ENCODE assay signal across 14 cellular contexts in genomic region chr12:26953447-26953846, GRCh38. TPM values are rescaled to one million over a fixed set of nuclear protein-coding genes. Genes with fewer than 3 reads are reported as not detected.
DNase-seq lines count a peak whose midpoint lies in the region; ATAC-seq and TF ChIP-seq lines count a peak whose summit lies in the region.
"Had no signal": no experiment of that assay in that cellular context is flagged by ENCODE, and none has a peak within 500 bp of the region (broad histone marks: within the 10 kb centered on the region; RNA-seq: fewer than 3 reads in every experiment).

No MANE protein-coding gene starts in this region.

- TF ChIP-seq CTCF in DND-41 (IDR thresholded peaks at IDR 0.05; ENCODE audit: borderline replicate concordance, extremely low read depth, low read length, poor library complexity, severe bottlenecking) (no peak), OCI-LY1 (IDR thresholded peaks at IDR 0.05; ENCODE audit: low read length) (no peak), fibroblast of mammary gland (conservative IDR thresholded peaks at IDR 0.05; ENCODE audit: control insufficient read depth, insufficient read depth, low read depth, low read length) (no peak), neural progenitor cell (IDR thresholded peaks at IDR 0.05) (no peak), WERI-Rb-1 (IDR thresholded peaks at IDR 0.05; ENCODE audit: low read depth, low read length) (no peak)

- no peak overlapping the region for H2AFZ ChIP-seq in DND-41 (ENCODE audit: low read depth, low read length)
- H2AFZ ChIP-seq in OCI-LY1 (ENCODE audit: low read length), result no peak overlapping the region
- no peak overlapping the region for H2AFZ ChIP-seq in neural progenitor cell (replicated peaks)

- no peak overlapping the region for H3K4me3 ChIP-seq in DND-41 (ENCODE audit: low read depth in 1 of 2, low read length in 2 of 2)
- no peak overlapping the region for H3K4me3 ChIP-seq in OCI-LY1 (ENCODE audit: low read depth, low read length, poor library complexity, severe bottlenecking)
- H3K4me3 ChIP-seq in fibroblast of mammary gland (ENCODE audit: control insufficient read depth, low read depth, low read length), result no peak overlapping the region
- H3K4me3 ChIP-seq in neural progenitor cell, result no peak overlapping the region
- H3K4me3 ChIP-seq in WERI-Rb-1 (ENCODE audit: low read depth, low read length), result no peak overlapping the region
- H3K4me3 ChIP-seq: SJSA1 had no signal

- peaks cover 18% of the 10 kb centered on the region; the same call in 1 of the 2 replicates for H4K20me1 ChIP-seq in DND-41 (ENCODE audit: insufficient read depth, low read length)
- H4K20me1 ChIP-seq in OCI-LY1 (ENCODE audit: insufficient read depth, low read length), result no peaks in the 10 kb centered on the region
- peaks cover 3% of the 10 kb centered on the region for H4K20me1 ChIP-seq in neural progenitor cell (ENCODE audit: low read depth)

- H3K4me1 Mint-ChIP-seq in neural progenitor cell, result no peaks in the 10 kb centered on the region
- H3K4me1 Mint-ChIP-seq in activated naive CD4-positive, alpha-beta T cell treated with anti-CD3 and anti-CD28 coated beads for 36 hours (ENCODE audit: low read depth), result peaks cover 39% of the 10 kb centered on the region

- no peaks in the 10 kb centered on the region for H3K27me3 Mint-ChIP-seq in neural progenitor cell (ENCODE audit: insufficient read depth, low read depth)
- H3K27me3 Mint-ChIP-seq in activated naive CD4-positive, alpha-beta T cell treated with anti-CD3 and anti-CD28 coated beads for 36 hours (ENCODE audit: low read depth), result no peaks in the 10 kb centered on the region

- H3K79me2 ChIP-seq in DND-41 (ENCODE audit: insufficient read depth, low read length) (peaks cover 81% of the 10 kb centered on the region), OCI-LY1 (ENCODE audit: insufficient read depth, low read length) (peaks cover 55% of the 10 kb centered on the region), neural progenitor cell (ENCODE audit: low read depth) (peaks cover 59% of the 10 kb centered on the region)

- CTCF ChIA-PET in activated naive CD4-positive, alpha-beta T cell treated with anti-CD3 and anti-CD28 coated beads for 36 hours (lab: Charles Lee), result interaction anchor here (0.6 kb wide), 1 partner anchor 786 kb away, joined by 3 read pairs; no protein-coding TSS in a partner anchor

- H3K27me3 ChIP-seq in DND-41 (ENCODE audit: insufficient read depth, low read length, poor library complexity) (no peaks in the 10 kb centered on the region), OCI-LY1 (ENCODE audit: insufficient read depth, low read length) (no peaks in the 10 kb centered on the region), neural progenitor cell (no peaks in the 10 kb centered on the region), WERI-Rb-1 (ENCODE audit: insufficient read depth, low read depth, severe bottlenecking) (no peaks in the 10 kb centered on the region)
- H3K27me3 ChIP-seq: SJSA1 had no signal

- H3K9me3 Mint-ChIP-seq in neural progenitor cell, result peaks cover 12% of the 10 kb centered on the region
- H3K9me3 Mint-ChIP-seq in activated naive CD4-positive, alpha-beta T cell treated with anti-CD3 and anti-CD28 coated beads for 36 hours, result peaks cover under 1% of the 10 kb centered on the region

- ATAC-seq in DND-41 (ENCODE audit: insufficient read depth, low read depth) (no peak), HG03565 (IDR thresholded peaks at IDR 0.05; ENCODE audit: unreplicated experiment) (no peak), GM18868 (IDR thresholded peaks at IDR 0.05; ENCODE audit: unreplicated experiment) (no peak)

- peak overlapping the region; percentile 83 for H3K27ac Mint-ChIP-seq in neural progenitor cell
- H3K27ac Mint-ChIP-seq in activated naive CD4-positive, alpha-beta T cell treated with anti-CD3 and anti-CD28 coated beads for 36 hours, result no peak overlapping the region

- H3K27ac ChIP-seq in DND-41 (ENCODE audit: low read length), result 0 out of 2 replicates have a peak overlapping the region, but pooled peaks have one; percentile 8
- H3K27ac ChIP-seq in OCI-LY1 (ENCODE audit: low read depth, low read length, poor library complexity, severe bottlenecking), result peak overlapping the region; percentile 36
- no peak overlapping the region for H3K27ac ChIP-seq in neural progenitor cell
- H3K27ac ChIP-seq in WERI-Rb-1, result no peak overlapping the region
- H3K27ac ChIP-seq: SJSA1 had no signal

- H3K9ac ChIP-seq in DND-41 (ENCODE audit: low read depth, low read length) (no peak overlapping the region), OCI-LY1 (ENCODE audit: low read length) (no peak overlapping the region), neural progenitor cell (no peak overlapping the region)

- H3K4me3 Mint-ChIP-seq in neural progenitor cell, result no peak overlapping the region
- H3K4me3 Mint-ChIP-seq in activated naive CD4-positive, alpha-beta T cell treated with anti-CD3 and anti-CD28 coated beads for 36 hours, result no peak overlapping the region

- H3K9me3 ChIP-seq in DND-41 (ENCODE audit: insufficient read depth, low read length, severe bottlenecking), result no peaks in the 10 kb centered on the region
- peaks cover 2% of the 10 kb centered on the region for H3K9me3 ChIP-seq in OCI-LY1 (ENCODE audit: low read length)
- no peaks in the 10 kb centered on the region for H3K9me3 ChIP-seq in neural progenitor cell (ENCODE audit: low read depth)
- H3K9me3 ChIP-seq in WERI-Rb-1 (ENCODE audit: severe bottlenecking), result peaks cover 2% of the 10 kb centered on the region
- H3K9me3 ChIP-seq: SJSA1 had no signal

- H3K36me3 ChIP-seq in DND-41 (ENCODE audit: insufficient read depth, low read length) (peaks cover 31% of the 10 kb centered on the region), OCI-LY1 (ENCODE audit: insufficient read depth, low read length) (peaks cover 50% of the 10 kb centered on the region), neural progenitor cell (peaks cover 3% of the 10 kb centered on the region), WERI-Rb-1 (peaks cover 22% of the 10 kb centered on the region)

- H3K4me1 ChIP-seq in DND-41 (ENCODE audit: insufficient read depth, low read length) (no peaks in the 10 kb centered on the region), OCI-LY1 (ENCODE audit: insufficient read depth, low read length, severe bottlenecking) (peaks cover 13% of the 10 kb centered on the region), neural progenitor cell (no peaks in the 10 kb centered on the region)
- H3K4me1 ChIP-seq: SJSA1 had no signal

- H3K36me3 Mint-ChIP-seq in neural progenitor cell, result peaks cover 25% of the 10 kb centered on the region
- H3K36me3 Mint-ChIP-seq in activated naive CD4-positive, alpha-beta T cell treated with anti-CD3 and anti-CD28 coated beads for 36 hours (ENCODE audit: low read depth), result peaks cover 25% of the 10 kb centered on the region

- intact Hi-C loops in activated naive CD4-positive, alpha-beta T cell treated with anti-CD3 and anti-CD28 coated beads for 36 hours (cut with micrococcal nuclease), result loop anchor here (2.0 kb wide), 1 partner anchor 15 kb away; the partner anchor contains the start of gene FGFR1OP2

- H3K9me2 ChIP-seq in OCI-LY1 (ENCODE audit: low read depth, low read length), result no peaks in the 10 kb centered on the region

- H3K4me2 ChIP-seq in DND-41 (ENCODE audit: insufficient read depth, low read length) (no peak overlapping the region), OCI-LY1 (ENCODE audit: low read length) (no peak overlapping the region), neural progenitor cell (no peak overlapping the region)

- DNase-seq in DND-41 (no peak), fibroblast of mammary gland (ENCODE audit: low read depth) (peak; percentile 45), neural progenitor cell (ENCODE audit: low spot score) (no peak), WERI-Rb-1 (no peak)
- no peak for DNase-seq in activated naive CD4-positive, alpha-beta T cell treated with anti-CD3 and anti-CD28 coated beads for 36 hours
- DNase-seq: activated CD4-positive, alpha-beta T cell treated with anti-CD3 and anti-CD28 coated beads for 4 hours; activated effector memory CD4-positive, alpha-beta T cell treated with anti-CD3 and anti-CD28 coated beads, Interleukin-2, amount 50 U/mL, for 16 hours; cerebellar nuclear complex; NCI-H1092 treated with DMSO at 0.1 percent for 48 hours; NCI-H524 treated with DMSO at 0.1 percent for 48 hours had no signal

- no peaks in the 10 kb centered on the region for H3F3A ChIP-seq in OCI-LY1 (ENCODE audit: insufficient read depth, low read length)
- H3F3A ChIP-seq in neural progenitor cell (ENCODE audit: low read depth), result no peaks in the 10 kb centered on the region

RNA-seq across cellular contexts. Expression of gene FGFR1OP2, which starts 15.2 kb away (rescaled TPM):
- total RNA-seq in neural progenitor cell (ENCODE audit: low replicate concordance), result 65.1 and 103 TPM in 2 replicates
- 10 to 100 TPM; 37.0 to 38.4 TPM for total RNA-seq in activated naive CD4-positive, alpha-beta T cell treated with anti-CD3 and anti-CD28 coated beads for 36 hours

RNA-seq across cellular contexts. Expression of gene INTS13, which starts 15.7 kb away (rescaled TPM):
- total RNA-seq in neural progenitor cell (ENCODE audit: low replicate concordance), result 46.6 and 70.8 TPM in 2 replicates
- 10 to 100 TPM; 39.6 to 42.0 TPM for total RNA-seq in activated naive CD4-positive, alpha-beta T cell treated with anti-CD3 and anti-CD28 coated beads for 36 hours

Comparison
In these comparisons a context has a peak if more than half of its experiments do, and no peak if none do; other contexts are left out.
1. H3K27ac ChIP-seq: peak in DND-41 (single experiment) and OCI-LY1 (single experiment); none in neural progenitor cell (single experiment) and WERI-Rb-1 (single experiment).